ENCODE assay signal across 8 cellular contexts in the genomic region with DNA sequence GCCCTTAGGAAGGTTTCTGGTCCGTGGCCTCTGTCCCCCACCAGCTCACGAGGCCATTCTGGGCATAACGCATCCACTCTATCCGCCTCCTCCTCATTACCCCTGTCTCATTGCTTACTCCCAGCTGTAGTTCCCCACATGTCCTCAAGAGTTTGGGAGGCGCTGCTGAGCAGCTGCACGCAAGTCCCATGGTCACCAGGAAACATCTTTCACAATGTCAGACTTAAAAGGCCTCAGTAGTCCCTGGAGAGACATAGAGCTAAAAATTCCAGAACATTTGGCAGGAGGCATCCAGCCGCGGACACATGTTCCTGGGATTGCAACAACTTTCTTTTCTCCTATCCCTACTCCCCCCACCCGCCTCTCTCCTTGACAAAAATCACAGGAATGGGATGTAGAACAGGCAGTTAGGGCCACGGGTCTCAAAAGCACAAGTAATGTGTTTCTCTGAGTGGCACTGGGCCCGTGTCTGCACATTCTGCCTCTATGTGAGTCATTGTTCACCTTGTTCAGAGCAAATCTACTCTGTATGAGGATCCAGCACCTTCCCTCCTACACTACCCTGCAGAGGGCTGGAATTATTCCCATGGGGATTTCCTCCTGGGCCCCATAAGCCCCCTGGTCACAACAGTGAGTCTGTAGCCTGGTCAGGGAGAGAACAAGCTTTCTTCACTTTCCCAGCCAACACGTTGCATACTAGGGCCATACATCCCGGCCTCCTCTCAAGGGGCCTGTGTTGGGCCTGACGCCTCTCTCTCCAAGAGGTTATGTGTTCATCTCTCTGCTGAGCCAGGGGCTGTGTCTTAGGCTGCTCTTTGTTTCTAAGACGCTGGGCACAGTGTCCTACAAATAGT. TPM values are rescaled to one million over a fixed set of nuclear protein-coding genes. Genes with fewer than 3 reads are reported as not detected.
DNase-seq lines count a peak whose midpoint lies in the region; ATAC-seq, FAIRE-seq and TF ChIP-seq lines count a peak whose summit lies in the region.

No MANE protein-coding gene starts in this region.

- peak; percentile 23 for FAIRE-seq in GM12891 (lab: Jason Lieb, UNC)

- POLR2A ChIA-PET in AG04449 (lab: Yijun Ruan, JAX), result interaction anchor here (0.7 to 3.2 kb wide), 3 partner anchors 9 to 123 kb away, joined by 3 to 24 read pairs (median 3); partner anchors contain the start of gene LBH

- ATAC-seq in GM18511 (IDR thresholded peaks at IDR 0.05; ENCODE audit: unreplicated experiment) (no peak), GM19035 (IDR thresholded peaks at IDR 0.05; ENCODE audit: unreplicated experiment) (no peak)

- DNase-seq in AG04449 (ENCODE audit: low read depth, low spot score) (peak; percentile 45), GM12891 (ENCODE audit: insufficient read length, low spot score) (no peak), RKO (ENCODE audit: low spot score) (peak; percentile 63), head of caudate nucleus (peak in 31 of 42 donors; percentile 23 to 84 (median 54)), posterior vena cava (ENCODE audit: low spot score) (peak; percentile 92)
- peak in 3 of 4 experiments; percentile 35 to 47 (median 45) for DNase-seq in activated naive CD4-positive, alpha-beta T cell (lab: John Stamatoyannopoulos, UW)

- no peak overlapping the region for H3K4me3 ChIP-seq in AG04449 (ENCODE audit: low read depth, low read length)

- intact Hi-C loops in head of caudate nucleus (cut with DNase I) (no loop called here), posterior vena cava (cut with DNase I) (loop anchor here (5.0 to 10.0 kb wide), 2 partner anchors 115 to 128 kb away; no protein-coding TSS in a partner anchor)

- CTCF ChIA-PET in AG04449 (lab: Yijun Ruan, JAX), result interaction anchor here (0.6 to 5.4 kb wide), 29 partner anchors 9 to 474 kb away, joined by 3 to 27 read pairs (median 5); partner anchors contain the start of genes LBH and LCLAT1

- TF ChIP-seq CTCF in AG04449 (IDR thresholded peaks at IDR 0.05; ENCODE audit: insufficient read depth, low read length, missing control alignments), result peak; percentile 97

- no peak for TF ChIP-seq POLR2A in GM12891 (IDR thresholded peaks at IDR 0.05; ENCODE audit: low read depth, low read length)

TF ChIP-seq in GM12891, 5 proteins besides CTCF, POLR2A, EP300 and RAD21:
- no peak for TF ChIP-seq SPI1 (IDR thresholded peaks at IDR 0.05; ENCODE audit: low read depth, low read length)
- TF ChIP-seq PAX5 (IDR thresholded peaks at IDR 0.05; ENCODE audit: insufficient read depth, low read length, severe bottlenecking), result no peak
- no peak for TF ChIP-seq POU2F2 (IDR thresholded peaks at IDR 0.05; ENCODE audit: low read depth, low read length)
- TF ChIP-seq POLR2AphosphoS5 (IDR thresholded peaks at IDR 0.05; ENCODE audit: low read depth, low read length), result no peak
- no peak for TF ChIP-seq TAF1 (IDR thresholded peaks at IDR 0.05; ENCODE audit: low read depth, low read length)

RNA-seq across cellular contexts. Expression of gene LBH, which starts 8.2 kb away (rescaled TPM):
- polyA plus RNA-seq in GM12891 (2012; ENCODE audit: low read depth, missing spikeins), result 35.5 TPM
- total RNA-seq in posterior vena cava, result 100 to 1,000 TPM; 104 to 280 TPM
